28 cellular contexts compared by ENCODE assay signal in the genomic region with DNA sequence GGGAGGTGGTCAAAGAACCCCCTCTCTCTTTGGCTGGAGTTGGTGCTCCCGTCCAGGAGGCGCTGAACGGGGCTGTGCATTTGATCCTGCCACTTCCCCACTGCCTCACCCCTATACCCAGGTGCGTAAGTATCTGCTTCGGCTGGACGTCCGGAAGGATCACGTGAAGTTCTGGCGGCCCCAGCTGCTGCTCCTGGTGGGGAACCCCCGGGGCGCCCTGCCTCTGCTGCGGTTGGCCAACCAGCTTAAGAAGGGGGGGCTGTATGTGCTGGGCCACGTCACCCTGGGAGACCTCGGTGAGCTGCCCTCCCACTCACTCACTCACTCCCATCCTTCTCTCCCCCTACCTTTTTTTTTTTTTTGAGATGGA. TPM values are rescaled to one million over a fixed set of nuclear protein-coding genes. Genes with fewer than 3 reads are reported as not detected.
"Had no signal": no experiment of that assay in that cellular context is flagged by ENCODE, and none has a peak within 500 bp of the region (broad histone marks: within the 10 kb centered on the region; RNA-seq: fewer than 3 reads in every experiment).

No MANE protein-coding gene starts in this region.

- H3K36me3 ChIP-seq: cardiac muscle cell had no signal

- H3K4me3 ChIP-seq: ascending aorta, breast epithelium, cardiac muscle cell, coronary artery, dorsolateral prefrontal cortex had no signal

- ATAC-seq: activated naive CD4-positive, alpha-beta T cell treated with anti-CD3 and anti-CD28 coated beads, Interleukin-2, amount 50 U/mL, for 72 hours; activated T-cell treated with anti-CD3 and anti-CD28 coated beads, Interleukin-2, amount 50 U/mL, for 72 hours; esophagus mucosa; T-helper 17 cell had no signal

- H3K9me3 ChIP-seq: ascending aorta, breast epithelium had no signal

- DNase-seq: activated CD4-positive, alpha-beta memory T cell treated with anti-CD3 and anti-CD28 coated beads, Interleukin-2, amount 10 ng/mL, durations not matched to agents 7 days and 5 days; activated CD4-positive, alpha-beta T cell treated with anti-CD3 and anti-CD28 coated beads for 1 hour; activated CD4-positive, alpha-beta T cell treated with anti-CD3 and anti-CD28 coated beads for 4 hours; activated CD4-positive, alpha-beta T cell treated with anti-CD3 and anti-CD28 coated beads, Interleukin-2, amount 10 ng/mL, durations not matched to agents 7 days and 5 days; activated CD4-positive, alpha-beta T cell treated with anti-CD3 and anti-CD28 coated beads, Interleukin-2, amount 50 U/mL, for 4 hours; activated CD8-positive, alpha-beta memory T cell treated with anti-CD3 and anti-CD28 coated beads, Interleukin-2, amount 50 U/mL, for 48 hours; activated gamma-delta T cell; activated naive CD4-positive, alpha-beta T cell; activated naive CD4-positive, alpha-beta T cell treated with anti-CD3 and anti-CD28 coated beads, Interleukin-2, amount 10 ng/mL, durations not matched to agents 7 days and 5 days; activated naive CD8-positive, alpha-beta T cell treated with anti-CD3 and anti-CD28 coated beads, Interleukin-2, amount 10 ng/mL, durations not matched to agents 7 days and 5 days; activated T-cell treated with anti-CD3 and anti-CD28 coated beads for 4 hours; activated T-cell treated with anti-CD3 and anti-CD28 coated beads, Interleukin-2, amount 50 U/mL, for 24 hours; activated T-cell treated with anti-CD3 and anti-CD28 coated beads, Interleukin-2, amount 50 U/mL, for 72 hours; central memory CD4-positive, alpha-beta T cell; cerebellar nuclear complex; dorsolateral prefrontal cortex; effector memory CD4-positive, alpha-beta T cell; endodermal cell; foreskin fibroblast; head of caudate nucleus; T-helper 17 cell; T1000 had no signal

- H3K27ac ChIP-seq: ascending aorta, breast epithelium, cardiac muscle cell, coronary artery had no signal

- H3K27me3 ChIP-seq: ascending aorta, breast epithelium, cardiac muscle cell, dorsolateral prefrontal cortex had no signal

RNA-seq across cellular contexts. Expression of a gene that starts 34.1 kb away (rescaled TPM):
- total RNA-seq: activated CD4-positive, alpha-beta T cell treated with anti-CD3 and anti-CD28 coated beads, Interleukin-2, amount 10 ng/mL, durations not matched to agents 7 days and 5 days had no signal
